Comparison of ENCODE assay signal across 12 cellular contexts in the genomic region with DNA sequence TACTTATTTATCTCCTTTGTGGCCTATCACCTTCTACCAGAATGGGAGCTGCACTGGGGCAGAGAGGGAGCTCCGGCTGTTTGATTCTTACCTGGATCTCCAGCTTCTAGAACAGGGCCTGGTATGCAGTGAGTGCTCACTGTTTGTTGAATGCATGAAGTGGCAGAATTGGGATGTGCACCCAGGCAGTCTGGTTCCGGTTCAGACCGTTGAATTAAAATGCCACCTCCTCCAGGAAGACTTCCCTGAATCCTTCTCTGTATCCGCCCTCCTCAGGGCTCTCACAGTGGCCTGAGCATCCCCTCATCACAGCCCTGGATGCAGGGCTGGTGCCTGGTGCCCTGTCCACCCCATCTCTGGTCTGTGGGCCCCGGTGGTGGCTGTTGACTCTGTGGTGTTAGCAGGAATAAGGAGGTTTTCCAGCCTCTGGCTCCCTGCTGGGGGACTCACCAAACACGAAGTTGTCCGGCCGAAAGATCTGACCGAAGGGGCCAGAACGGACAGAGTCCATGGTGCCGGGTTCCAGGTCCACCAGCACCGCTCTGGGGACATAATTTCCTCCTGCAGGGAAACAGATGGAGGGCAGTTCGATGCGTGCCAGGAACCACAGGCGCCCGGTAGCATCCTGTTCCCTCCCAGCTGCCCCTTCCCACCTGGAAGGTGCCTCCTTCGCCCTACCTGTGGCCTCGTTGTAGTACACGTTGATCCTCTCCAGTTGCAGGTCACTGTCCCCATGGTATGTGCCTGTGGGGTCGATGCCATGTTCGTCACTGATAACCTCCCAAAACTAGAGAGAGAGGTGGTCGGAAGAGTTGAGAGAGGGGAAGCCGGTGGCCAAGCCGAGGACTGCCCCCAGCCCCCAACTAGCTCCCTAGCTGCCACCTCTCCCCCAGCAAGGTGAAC. TPM values are rescaled to one million over a fixed set of nuclear protein-coding genes. Genes with fewer than 3 reads are reported as not detected.
DNase-seq lines count a peak whose midpoint lies in the region; ATAC-seq and TF ChIP-seq lines count a peak whose summit lies in the region.
"Had no signal": no experiment of that assay in that cellular context is flagged by ENCODE, and none has a peak within 500 bp of the region (broad histone marks: within the 10 kb centered on the region; RNA-seq: fewer than 3 reads in every experiment).

No MANE protein-coding gene starts in this region.

- H3K27ac Mint-ChIP-seq in WTC11 = no peak overlapping the region
- peak overlapping the region; percentile 70 for H3K27ac Mint-ChIP-seq in stimulated activated memory B cell treated with anti-CD40 and anti-IgM and Interleukin-4, amounts not matched to agents 10 μg/mL and 1 μg/mL and 100 μg/mL, for 72 hours

- peak overlapping the region; percentile 42 for H3K4me3 ChIP-seq in hepatocyte
- H3K4me3 ChIP-seq: SJCRH30 had no signal

- no peaks in the 10 kb centered on the region for H3K36me3 Mint-ChIP-seq in activated T-cell treated with anti-CD3 and anti-CD28 coated beads, Interleukin-2, amount 50 U/mL, for 4 hours (ENCODE audit: insufficient read depth)
- H3K36me3 Mint-ChIP-seq in WTC11 = no peaks in the 10 kb centered on the region
- no peaks in the 10 kb centered on the region for H3K36me3 Mint-ChIP-seq in stimulated activated memory B cell treated with anti-CD40 and anti-IgM and Interleukin-4, amounts not matched to agents 10 μg/mL and 1 μg/mL and 100 μg/mL, for 72 hours

- no peaks in the 10 kb centered on the region for H3K9me2 ChIP-seq in hepatocyte (replicated peaks; ENCODE audit: insufficient read depth)

- no peaks in the 10 kb centered on the region for H3K9me3 Mint-ChIP-seq in activated T-cell treated with anti-CD3 and anti-CD28 coated beads, Interleukin-2, amount 50 U/mL, for 4 hours
- H3K9me3 Mint-ChIP-seq in WTC11 = no peaks in the 10 kb centered on the region
- H3K9me3 Mint-ChIP-seq in stimulated activated memory B cell treated with anti-CD40 and anti-IgM and Interleukin-4, amounts not matched to agents 10 μg/mL and 1 μg/mL and 100 μg/mL, for 72 hours = no peaks in the 10 kb centered on the region

- H3K36me3 ChIP-seq in hepatocyte (replicated peaks; ENCODE audit: insufficient read depth, low read depth) = no peaks in the 10 kb centered on the region
- H3K36me3 ChIP-seq: SJCRH30 had no signal

- peaks cover 8% of the 10 kb centered on the region for H3K27me3 Mint-ChIP-seq in activated T-cell treated with anti-CD3 and anti-CD28 coated beads, Interleukin-2, amount 50 U/mL, for 4 hours (ENCODE audit: low read depth)
- H3K27me3 Mint-ChIP-seq in WTC11 (ENCODE audit: low read depth) = peaks cover 31% of the 10 kb centered on the region
- no peaks in the 10 kb centered on the region for H3K27me3 Mint-ChIP-seq in stimulated activated memory B cell treated with anti-CD40 and anti-IgM and Interleukin-4, amounts not matched to agents 10 μg/mL and 1 μg/mL and 100 μg/mL, for 72 hours

- no peaks in the 10 kb centered on the region for H3K4me1 ChIP-seq in hepatocyte (ENCODE audit: insufficient read depth)
- H3K4me1 ChIP-seq: SJCRH30 had no signal

- no peak overlapping the region for H2AFZ ChIP-seq in hepatocyte

- no peak overlapping the region for H3K27ac ChIP-seq in hepatocyte
- H3K27ac ChIP-seq: SJCRH30 had no signal

- no peaks in the 10 kb centered on the region for H3K79me2 ChIP-seq in hepatocyte

- H3K9me3 ChIP-seq in hepatocyte (ENCODE audit: low read depth) = no peaks in the 10 kb centered on the region
- H3K9me3 ChIP-seq: SJCRH30 had no signal

- POLR2A ChIA-PET in WTC11 (lab: Charles Lee) = no interaction called here

- peak overlapping the region; percentile 82 for H3K4me3 Mint-ChIP-seq in activated T-cell treated with anti-CD3 and anti-CD28 coated beads, Interleukin-2, amount 50 U/mL, for 4 hours
- peak overlapping the region; percentile 83 for H3K4me3 Mint-ChIP-seq in WTC11
- H3K4me3 Mint-ChIP-seq in stimulated activated memory B cell treated with anti-CD40 and anti-IgM and Interleukin-4, amounts not matched to agents 10 μg/mL and 1 μg/mL and 100 μg/mL, for 72 hours = peak overlapping the region; percentile 86

- no peaks in the 10 kb centered on the region for H4K20me1 ChIP-seq in hepatocyte (ENCODE audit: insufficient read depth, poor library complexity, severe bottlenecking)

- no peak for DNase-seq in activated T-cell treated with anti-CD3 and anti-CD28 coated beads, Interleukin-2, amount 50 U/mL, for 4 hours
- no peak for DNase-seq in activated T-cell treated with anti-CD3 and anti-CD28 coated beads, Interleukin-2, amount 50 U/mL, for 48 hours
- DNase-seq in WTC11 (ENCODE audit: low spot score) (no peak), hepatocyte (ENCODE audit: low spot score) (no peak), NOMO-1 (lab: John Stamatoyannopoulos, UW; ENCODE audit: unreplicated experiment in 2 of 2) (no peak), NCI-H524 (lab: John Stamatoyannopoulos, UW) (no peak)
- DNase-seq: erythroblast, NCI-H2029, SJCRH30 had no signal

- no peak for ATAC-seq in activated T-cell treated with anti-CD3 and anti-CD28 coated beads, Interleukin-2, amount 50 U/mL, for 4 hours
- ATAC-seq in WTC11 (no peak), GM18505 (IDR thresholded peaks at IDR 0.05; ENCODE audit: unreplicated experiment) (no peak)
- no peak for ATAC-seq in stimulated activated memory B cell treated with anti-CD40 and anti-IgM and Interleukin-4, amounts not matched to agents 10 μg/mL and 1 μg/mL and 100 μg/mL, for 72 hours

- no peak for TF ChIP-seq CTCF in WTC11 (IDR thresholded peaks at IDR 0.05)
- TF ChIP-seq CTCF in hepatocyte (IDR thresholded peaks at IDR 0.05; ENCODE audit: poor library complexity) = no peak

- H3K27me3 ChIP-seq in hepatocyte = peaks cover 23% of the 10 kb centered on the region
- H3K27me3 ChIP-seq: SJCRH30 had no signal

- 69% methylated on average over 24 of the region's 24 CpGs for WGBS in hepatocyte (ENCODE audit: low lambda C conversion rate, missing lambda C conversion rate)

- peaks cover 16% of the 10 kb centered on the region for H3K4me1 Mint-ChIP-seq in activated T-cell treated with anti-CD3 and anti-CD28 coated beads, Interleukin-2, amount 50 U/mL, for 4 hours (ENCODE audit: low read depth)
- H3K4me1 Mint-ChIP-seq in WTC11 = peaks cover 6% of the 10 kb centered on the region
- peaks cover 18% of the 10 kb centered on the region for H3K4me1 Mint-ChIP-seq in stimulated activated memory B cell treated with anti-CD40 and anti-IgM and Interleukin-4, amounts not matched to agents 10 μg/mL and 1 μg/mL and 100 μg/mL, for 72 hours

- TF ChIP-seq POLR2A in GM18505 (IDR thresholded peaks at IDR 0.05; ENCODE audit: borderline replicate concordance, extremely low read depth, insufficient read depth, insufficient read length) = no peak

- CTCF ChIA-PET in WTC11 (lab: Charles Lee) = interaction anchor here (0.7 to 1.8 kb wide), 4 partner anchors 51 to 385 kb away, joined by 3 to 5 read pairs (median 4); no protein-coding TSS in a partner anchor

- peak overlapping the region; percentile 95 for H3K4me2 ChIP-seq in hepatocyte

TF ChIP-seq in WTC11, 78 proteins besides CTCF, POLR2A, EP300 and RAD21 (continues in another document):
- TF ChIP-seq, protein P1, sequence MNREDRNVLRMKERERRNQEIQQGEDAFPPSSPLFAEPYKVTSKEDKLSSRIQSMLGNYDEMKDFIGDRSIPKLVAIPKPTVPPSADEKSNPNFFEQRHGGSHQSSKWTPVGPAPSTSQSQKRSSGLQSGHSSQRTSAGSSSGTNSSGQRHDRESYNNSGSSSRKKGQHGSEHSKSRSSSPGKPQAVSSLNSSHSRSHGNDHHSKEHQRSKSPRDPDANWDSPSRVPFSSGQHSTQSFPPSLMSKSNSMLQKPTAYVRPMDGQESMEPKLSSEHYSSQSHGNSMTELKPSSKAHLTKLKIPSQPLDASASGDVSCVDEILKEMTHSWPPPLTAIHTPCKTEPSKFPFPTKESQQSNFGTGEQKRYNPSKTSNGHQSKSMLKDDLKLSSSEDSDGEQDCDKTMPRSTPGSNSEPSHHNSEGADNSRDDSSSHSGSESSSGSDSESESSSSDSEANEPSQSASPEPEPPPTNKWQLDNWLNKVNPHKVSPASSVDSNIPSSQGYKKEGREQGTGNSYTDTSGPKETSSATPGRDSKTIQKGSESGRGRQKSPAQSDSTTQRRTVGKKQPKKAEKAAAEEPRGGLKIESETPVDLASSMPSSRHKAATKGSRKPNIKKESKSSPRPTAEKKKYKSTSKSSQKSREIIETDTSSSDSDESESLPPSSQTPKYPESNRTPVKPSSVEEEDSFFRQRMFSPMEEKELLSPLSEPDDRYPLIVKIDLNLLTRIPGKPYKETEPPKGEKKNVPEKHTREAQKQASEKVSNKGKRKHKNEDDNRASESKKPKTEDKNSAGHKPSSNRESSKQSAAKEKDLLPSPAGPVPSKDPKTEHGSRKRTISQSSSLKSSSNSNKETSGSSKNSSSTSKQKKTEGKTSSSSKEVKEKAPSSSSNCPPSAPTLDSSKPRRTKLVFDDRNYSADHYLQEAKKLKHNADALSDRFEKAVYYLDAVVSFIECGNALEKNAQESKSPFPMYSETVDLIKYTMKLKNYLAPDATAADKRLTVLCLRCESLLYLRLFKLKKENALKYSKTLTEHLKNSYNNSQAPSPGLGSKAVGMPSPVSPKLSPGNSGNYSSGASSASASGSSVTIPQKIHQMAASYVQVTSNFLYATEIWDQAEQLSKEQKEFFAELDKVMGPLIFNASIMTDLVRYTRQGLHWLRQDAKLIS (CRISPR knock-in tag; IDR thresholded peaks at IDR 0.05; ENCODE audit: borderline replicate concordance) = no peak
- no peak for TF ChIP-seq IRF2 (CRISPR knock-in tag; IDR thresholded peaks at IDR 0.05; ENCODE audit: borderline replicate concordance, low read depth)
- no peak for TF ChIP-seq TCF7 (CRISPR knock-in tag; IDR thresholded peaks at IDR 0.05; ENCODE audit: low read depth)

RNA-seq across cellular contexts. Expression of a gene that starts 1.0 kb away (rescaled TPM):
- total RNA-seq in activated T-cell treated with anti-CD3 and anti-CD28 coated beads, Interleukin-2, amount 50 U/mL, for 4 hours = 1 to 10 TPM; 4.8 to 9.2 (median 7.8) TPM
- total RNA-seq in WTC11 (2021) (18.5 to 33.1 TPM (median 30.2 TPM) in 3 replicates), hepatocyte (1.2 and 4.4 TPM in 2 replicates)
- 7.3 and 7.9 TPM in 2 replicates for polyA plus RNA-seq in hepatocyte
- total RNA-seq: lung microvascular endothelial cell, SJCRH30 had no signal

RNA-seq across cellular contexts. Expression of a gene that starts 19.5 kb away (rescaled TPM):
- total RNA-seq in activated T-cell treated with anti-CD3 and anti-CD28 coated beads, Interleukin-2, amount 50 U/mL, for 4 hours = 10 to 100 TPM; 50.9 to 59.1 (median 55.8) TPM
- total RNA-seq in WTC11 (2021) = 4.3 to 6.3 TPM (median 6.1 TPM) in 3 replicates
- 0.48 and 1.5 TPM in 2 replicates for total RNA-seq in hepatocyte
- polyA plus RNA-seq in hepatocyte = 14.0 and 16.1 TPM in 2 replicates
- total RNA-seq: lung microvascular endothelial cell, SJCRH30 had no signal

RNA-seq across cellular contexts. Expression of a gene that starts 29.7 kb away (rescaled TPM):
- 1 to 10 TPM; 3.5 to 7.4 (median 3.8) TPM for total RNA-seq in activated T-cell treated with anti-CD3 and anti-CD28 coated beads, Interleukin-2, amount 50 U/mL, for 4 hours
- 2.6 to 2.9 TPM (median 2.7 TPM) in 3 replicates for total RNA-seq in WTC11 (2021)
- 2.3 and 2.6 TPM in 2 replicates for total RNA-seq in hepatocyte
- 3.8 and 9.2 TPM in 2 replicates for polyA plus RNA-seq in hepatocyte
- total RNA-seq: SJCRH30 had no signal

RNA-seq across cellular contexts. Expression of a gene that starts 37.0 kb away (rescaled TPM):
- 1 to 10 TPM; 1.6 to 1.8 (median 1.8) TPM for total RNA-seq in activated T-cell treated with anti-CD3 and anti-CD28 coated beads, Interleukin-2, amount 50 U/mL, for 4 hours
- total RNA-seq in WTC11 (2021) (29.9 to 36.5 TPM (median 32.2 TPM) in 3 replicates), hepatocyte (71.4 and 75.5 TPM in 2 replicates)
- polyA plus RNA-seq in hepatocyte = 42.5 and 48.9 TPM in 2 replicates
- total RNA-seq: lung microvascular endothelial cell, SJCRH30 had no signal

RNA-seq across cellular contexts. Expression of a gene that starts 41.5 kb away (rescaled TPM):
- 10 to 100 TPM; 10.5 to 12.4 (median 11.9) TPM for total RNA-seq in activated T-cell treated with anti-CD3 and anti-CD28 coated beads, Interleukin-2, amount 50 U/mL, for 4 hours
- 63.6 to 69.1 TPM (median 63.7 TPM) in 3 replicates for total RNA-seq in WTC11 (2021)
- 48.8 and 56.6 TPM in 2 replicates for total RNA-seq in hepatocyte
- 59.0 and 61.3 TPM in 2 replicates for polyA plus RNA-seq in hepatocyte
